ENCODE assay signal across 8 cellular contexts in the genomic region with DNA sequence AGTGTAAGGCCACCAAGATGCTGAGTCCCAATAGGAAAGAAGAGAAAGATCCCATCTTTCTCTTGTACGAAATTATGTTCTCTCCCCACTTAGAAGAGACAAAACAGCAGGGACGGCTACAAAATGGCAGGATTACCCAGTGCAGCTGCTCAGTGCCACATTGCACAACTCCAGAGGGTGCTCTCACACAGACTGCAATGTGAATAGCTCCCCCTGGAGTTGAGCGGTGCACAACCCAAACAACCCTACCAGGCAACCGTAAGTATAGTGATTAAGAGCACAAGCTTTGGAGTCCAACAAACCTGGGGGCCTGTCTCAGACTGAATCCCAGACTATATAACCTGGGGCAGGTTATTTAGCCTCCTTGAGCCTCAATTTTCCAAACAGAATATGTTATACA. TPM values are rescaled to one million over a fixed set of nuclear protein-coding genes. Genes with fewer than 3 reads are reported as not detected.
DNase-seq lines count a peak whose midpoint lies in the region; ATAC-seq and TF ChIP-seq lines count a peak whose summit lies in the region.

No MANE protein-coding gene starts in this region.

- ATAC-seq in lower lobe of right lung (no peak), HG03135 (IDR thresholded peaks at IDR 0.05; ENCODE audit: unreplicated experiment) (no peak)

- H3K27ac ChIP-seq in C4-2B (no peak overlapping the region), lower lobe of right lung (peak overlapping the region; percentile 99), testis (peak overlapping the region; percentile 41 to 97)

- no peak overlapping the region for H3K4me3 ChIP-seq in HAP-1
- no peak overlapping the region for H3K4me3 ChIP-seq in lower lobe of right lung
- H3K4me3 ChIP-seq in testis: no peak overlapping the region

- H3K4me1 ChIP-seq in HAP-1: peaks cover 12% of the 10 kb centered on the region
- H3K4me1 ChIP-seq in lower lobe of right lung: peaks cover 17% of the 10 kb centered on the region
- peaks cover 8% of the 10 kb centered on the region for H3K4me1 ChIP-seq in testis

- in situ Hi-C loops in HAP-1 (cut with MboI; ENCODE audit: low sequenced_read_pairs): loop anchor here (25.0 kb wide), 1 partner anchor 664 kb away; the partner anchor contains the start of gene SETMAR
- in situ Hi-C loops in T47D (cut with HindIII; ENCODE audit: low pct_unique_long_range_greater_than_20kb, low sequenced_read_pairs): no loop called here

- WGBS in testis, 2 donors: 51 to 57% methylated on average over 4 of the region's 4 CpGs

- H3K27me3 ChIP-seq in HAP-1 (ENCODE audit: low read depth) (no peaks in the 10 kb centered on the region), lower lobe of right lung (ENCODE audit: low read depth) (no peaks in the 10 kb centered on the region), testis (no peaks in the 10 kb centered on the region)

- intact Hi-C loops in lower lobe of right lung (cut with DNase I) (no loop called here), testis (cut with DNase I; ENCODE audit: low total_unique reads) (no loop called here)

- peak; percentile 48 for TF ChIP-seq CTCF in C4-2B (conservative IDR thresholded peaks at IDR 0.05)
- peak; percentile 64 for TF ChIP-seq CTCF in lower lobe of right lung (IDR thresholded peaks at IDR 0.05)
- peak; percentile 35 to 53 (median 48) for TF ChIP-seq CTCF in testis (IDR thresholded peaks at IDR 0.05)

- DNase-seq in HAP-1 (ENCODE audit: low spot score in 2 of 2) (peak; percentile 67 to 73), RPMI8226 (peak; percentile 27), T47D (ENCODE audit: low read depth in 1 of 2, low spot score in 1 of 2) (peak; percentile 51 to 94), lower lobe of right lung (peak; percentile 79), testis (peak; percentile 80), cerebellum (ENCODE audit: low spot score) (no peak)

- H3K36me3 ChIP-seq in HAP-1 (replicated peaks) (peaks cover under 1% of the 10 kb centered on the region), lower lobe of right lung (no peaks in the 10 kb centered on the region), testis (ENCODE audit: low read depth, missing control alignments) (no peaks in the 10 kb centered on the region)

- no peaks in the 10 kb centered on the region for H3K9me3 ChIP-seq in HAP-1
- no peaks in the 10 kb centered on the region for H3K9me3 ChIP-seq in lower lobe of right lung
- no peaks in the 10 kb centered on the region for H3K9me3 ChIP-seq in testis

- no peak for TF ChIP-seq POLR2A in testis (IDR thresholded peaks at IDR 0.05)

RNA-seq across cellular contexts. Expression of gene BHLHE40, which starts 3.1 kb away (rescaled TPM):
- total RNA-seq in lower lobe of right lung: 84.8 TPM
- 10 to 100 TPM; 28.7 to 40.6 TPM for total RNA-seq in testis
- 26.2 TPM for polyA plus RNA-seq in testis (ENCODE audit: insufficient read depth, low read depth, low replicate concordance)
- 6.5 TPM for total RNA-seq in cerebellum
